ENCODE assay signal across 9 cellular contexts in genomic region chr6:1312444-1313363, GRCh38. TPM values are rescaled to one million over a fixed set of nuclear protein-coding genes. Genes with fewer than 3 reads are reported as not detected.
DNase-seq lines count a peak whose midpoint lies in the region; ATAC-seq and TF ChIP-seq lines count a peak whose summit lies in the region.
"Had no signal": no experiment of that assay in that cellular context is flagged by ENCODE, and none has a peak within 500 bp of the region (broad histone marks: within the 10 kb centered on the region; RNA-seq: fewer than 3 reads in every experiment).

No MANE protein-coding gene starts in this region.

- peak in 1 of 3 donors; percentile 17 for TF ChIP-seq POLR2A in body of pancreas (IDR thresholded peaks at IDR 0.05)
- no peak for TF ChIP-seq POLR2A in lower leg skin (IDR thresholded peaks at IDR 0.05)

- H3K27ac ChIP-seq in HUES48 (ENCODE audit: low read depth, low read length) (no peak overlapping the region), body of pancreas (peak overlapping the region; percentile 56 to 87 (median 83)), urinary bladder (ENCODE audit: low read depth) (peak overlapping the region; percentile 95)

- peaks cover 90% of the 10 kb centered on the region for H3K27me3 ChIP-seq in HUES48 (ENCODE audit: control insufficient read depth, insufficient read depth, low read length)
- peaks cover 0 to 4% of the 10 kb centered on the region in 2 donors for H3K27me3 ChIP-seq in body of pancreas

- H3K36me3 ChIP-seq in HUES48 (ENCODE audit: control insufficient read depth, insufficient read depth, low read length) (no peaks in the 10 kb centered on the region), body of pancreas (replicated peaks in 1 of 2; ENCODE audit: insufficient read depth in 1 of 2, low read depth in 2 of 2) (no peaks in the 10 kb centered on the region), urinary bladder (ENCODE audit: insufficient read depth) (no peaks in the 10 kb centered on the region)

- H3K9me3 ChIP-seq in HUES48 (ENCODE audit: control insufficient read depth, insufficient read depth, low read length), result no peaks in the 10 kb centered on the region
- H3K9me3 ChIP-seq in body of pancreas, result no peaks in the 10 kb centered on the region

- intact Hi-C loops in body of pancreas (cut with DNase I) (no loop called here), lower leg skin (cut with DNase I; ENCODE audit: low total_unique reads) (loop anchor here (10.0 kb wide), 1 partner anchor 228 kb away; no protein-coding TSS in a partner anchor)

- WGBS in body of pancreas, 2 donors, result 1 to 2% methylated on average over 47 to 74 of the region's 111 CpGs
- WGBS in lower leg skin, 2 donors, result 1% methylated on average over 45 to 67 of the region's 111 CpGs
- 1% methylated on average over 111 of the region's 111 CpGs for WGBS in urinary bladder

- peak overlapping the region; percentile 48 for H3K4me3 ChIP-seq in HUES48 (ENCODE audit: low read depth, low read length)
- H3K4me3 ChIP-seq in body of pancreas, result peak overlapping the region; percentile 11 to 14
- peak overlapping the region; percentile 39 for H3K4me3 ChIP-seq in lower leg skin (ENCODE audit: low read depth, poor library complexity, severe bottlenecking)
- peak overlapping the region; percentile 67 for H3K4me3 ChIP-seq in urinary bladder (ENCODE audit: low read depth, low read length)

- H3K9ac ChIP-seq in HUES48 (ENCODE audit: low read depth, low read length), result no peak overlapping the region

- peak; percentile 9 for TF ChIP-seq CTCF in AG09319 (IDR thresholded peaks at IDR 0.05; ENCODE audit: low read depth, low read length)
- TF ChIP-seq CTCF in body of pancreas (IDR thresholded peaks at IDR 0.05), result no peak
- no peak for TF ChIP-seq CTCF in lower leg skin (IDR thresholded peaks at IDR 0.05)

- H3K4me1 ChIP-seq in HUES48 (ENCODE audit: control insufficient read depth, insufficient read depth, low read length) (peaks cover 3% of the 10 kb centered on the region; the same call in 1 of the 2 replicates), body of pancreas (peaks cover 34% of the 10 kb centered on the region), urinary bladder (ENCODE audit: insufficient read depth) (peaks cover 2% of the 10 kb centered on the region)

- no peak for DNase-seq in AG09319 (ENCODE audit: extremely low read depth, low read depth)
- peak; percentile 28 to 57 (median 43) for DNase-seq in body of pancreas
- no peak for DNase-seq in lower leg skin (ENCODE audit: low spot score in 2 of 2)
- no peak for DNase-seq in NCI-H1092 (lab: John Stamatoyannopoulos, UW)

- peak; percentile 6 for ATAC-seq in body of pancreas
- no peak for ATAC-seq in HG03432 (IDR thresholded peaks at IDR 0.05; ENCODE audit: unreplicated experiment)
- no peak for ATAC-seq in HG02623 (IDR thresholded peaks at IDR 0.05; ENCODE audit: unreplicated experiment)

RNA-seq across cellular contexts. Expression of gene FOXQ1, which starts 0.8 kb away (rescaled TPM):
- total RNA-seq in body of pancreas (10 to 100 TPM in 1 of 2 donors, 1 to 10 TPM in 1; 4.9 to 17.4 TPM), lower leg skin (100 to 1,000 TPM in 2 of 4 donors, 10 to 100 TPM in 2; 54.1 to 117 (median 89.5) TPM), urinary bladder (10.8 TPM)
- 9.0 TPM for polyA plus RNA-seq in urinary bladder
- total RNA-seq: dermis microvascular lymphatic vessel endothelial cell had no signal

Comparison
In these comparisons a context has a peak if more than half of its experiments do, and no peak if none do; other contexts are left out.
1. DNase-seq: peak in body of pancreas (4 of 4); none in AG09319 (single experiment), lower leg skin (0 of 2) and NCI-H1092 (single experiment).
2. H3K4me3 ChIP-seq: peak in every context shown above with its lines; median percentile 67 in urinary bladder; 48 in HUES48; 39 in lower leg skin; 12 in body of pancreas.